Comparison of ENCODE assay signal across 9 cellular contexts in genomic region chr11:102794382-102794781, GRCh38. TPM values are rescaled to one million over a fixed set of nuclear protein-coding genes. Genes with fewer than 3 reads are reported as not detected.
DNase-seq lines count a peak whose midpoint lies in the region; ATAC-seq lines count a peak whose summit lies in the region.
"Had no signal": no experiment of that assay in that cellular context is flagged by ENCODE, and none has a peak within 500 bp of the region (broad histone marks: within the 10 kb centered on the region; RNA-seq: fewer than 3 reads in every experiment).

No MANE protein-coding gene starts in this region.

- peaks cover 1% of the 10 kb centered on the region for H3K27me3 Mint-ChIP-seq in activated CD4-positive, alpha-beta memory T cell treated with anti-CD3 and anti-CD28 coated beads for 36 hours
- no peaks in the 10 kb centered on the region for H3K27me3 Mint-ChIP-seq in activated CD4-positive, alpha-beta memory T cell treated with anti-CD3 and anti-CD28 coated beads, Interleukin-2, amount 10 ng/mL, durations not matched to agents 7 days and 5 days
- no peaks in the 10 kb centered on the region for H3K27me3 Mint-ChIP-seq in activated naive CD8-positive, alpha-beta T cell treated with anti-CD3 and anti-CD28 coated beads, Interleukin-2, amount 10 ng/mL, durations not matched to agents 7 days and 5 days

- no peak overlapping the region for H3K4me3 ChIP-seq in trophoblast cell (ENCODE audit: low read depth, low read length)

- H3K9ac ChIP-seq in trophoblast cell (ENCODE audit: low read length) = no peak overlapping the region

- no peak overlapping the region for H3K4me2 ChIP-seq in trophoblast cell (ENCODE audit: low read length)

- no peaks in the 10 kb centered on the region for H3K79me1 ChIP-seq in trophoblast cell (ENCODE audit: low read length)

- no peak overlapping the region for H3K4me3 Mint-ChIP-seq in activated CD4-positive, alpha-beta memory T cell treated with anti-CD3 and anti-CD28 coated beads for 36 hours
- no peak overlapping the region for H3K4me3 Mint-ChIP-seq in activated CD4-positive, alpha-beta memory T cell treated with anti-CD3 and anti-CD28 coated beads, Interleukin-2, amount 10 ng/mL, durations not matched to agents 7 days and 5 days
- no peak overlapping the region for H3K4me3 Mint-ChIP-seq in activated naive CD8-positive, alpha-beta T cell treated with anti-CD3 and anti-CD28 coated beads, Interleukin-2, amount 10 ng/mL, durations not matched to agents 7 days and 5 days

- no peak overlapping the region for H2BK5ac ChIP-seq in trophoblast cell (ENCODE audit: low read depth, low read length, poor library complexity)

- H3K27me3 ChIP-seq in trophoblast cell (ENCODE audit: insufficient read depth, low read length) = no peaks in the 10 kb centered on the region

- no peak overlapping the region for H3K4ac ChIP-seq in trophoblast cell (ENCODE audit: low read depth, low read length)

- no peak overlapping the region for H4K91ac ChIP-seq in trophoblast cell (ENCODE audit: low read depth, low read length)

- H2AK5ac ChIP-seq in trophoblast cell (ENCODE audit: low read length) = no peak overlapping the region

- H4K12ac ChIP-seq in trophoblast cell (ENCODE audit: low read depth, low read length) = no peak overlapping the region

- peak; percentile 91 for ATAC-seq in GM21423 (IDR thresholded peaks at IDR 0.05; ENCODE audit: unreplicated experiment)
- peak; percentile 56 for ATAC-seq in activated naive CD8-positive, alpha-beta T cell treated with anti-CD3 and anti-CD28 coated beads, Interleukin-2, amount 10 ng/mL, durations not matched to agents 7 days and 5 days (ENCODE audit: low read depth)

- H3K36me3 ChIP-seq in trophoblast cell (ENCODE audit: control insufficient read depth in 1 of 2, insufficient read depth in 2 of 2, low read length in 2 of 2) = no peaks in the 10 kb centered on the region

- no peaks in the 10 kb centered on the region for H3K36me3 Mint-ChIP-seq in activated CD4-positive, alpha-beta memory T cell treated with anti-CD3 and anti-CD28 coated beads for 36 hours
- H3K36me3 Mint-ChIP-seq in activated CD4-positive, alpha-beta memory T cell treated with anti-CD3 and anti-CD28 coated beads, Interleukin-2, amount 10 ng/mL, durations not matched to agents 7 days and 5 days (ENCODE audit: low read depth) = no peaks in the 10 kb centered on the region
- no peaks in the 10 kb centered on the region for H3K36me3 Mint-ChIP-seq in activated naive CD8-positive, alpha-beta T cell treated with anti-CD3 and anti-CD28 coated beads, Interleukin-2, amount 10 ng/mL, durations not matched to agents 7 days and 5 days

- H3K4me1 ChIP-seq in trophoblast cell (ENCODE audit: control insufficient read depth in 1 of 2, insufficient read depth in 2 of 2, low read length in 2 of 2) = no peaks in the 10 kb centered on the region

- H3K9me3 Mint-ChIP-seq in activated CD4-positive, alpha-beta memory T cell treated with anti-CD3 and anti-CD28 coated beads for 36 hours = no peaks in the 10 kb centered on the region
- H3K9me3 Mint-ChIP-seq in activated CD4-positive, alpha-beta memory T cell treated with anti-CD3 and anti-CD28 coated beads, Interleukin-2, amount 10 ng/mL, durations not matched to agents 7 days and 5 days = no peaks in the 10 kb centered on the region
- H3K9me3 Mint-ChIP-seq in activated naive CD8-positive, alpha-beta T cell treated with anti-CD3 and anti-CD28 coated beads, Interleukin-2, amount 10 ng/mL, durations not matched to agents 7 days and 5 days = no peaks in the 10 kb centered on the region

- no peaks in the 10 kb centered on the region for H3K4me1 Mint-ChIP-seq in activated CD4-positive, alpha-beta memory T cell treated with anti-CD3 and anti-CD28 coated beads for 36 hours (ENCODE audit: low read depth)
- H3K4me1 Mint-ChIP-seq in activated CD4-positive, alpha-beta memory T cell treated with anti-CD3 and anti-CD28 coated beads, Interleukin-2, amount 10 ng/mL, durations not matched to agents 7 days and 5 days = no peaks in the 10 kb centered on the region
- H3K4me1 Mint-ChIP-seq in activated naive CD8-positive, alpha-beta T cell treated with anti-CD3 and anti-CD28 coated beads, Interleukin-2, amount 10 ng/mL, durations not matched to agents 7 days and 5 days = no peaks in the 10 kb centered on the region

- H3K18ac ChIP-seq in trophoblast cell (ENCODE audit: low read length) = no peak overlapping the region

- H3K23ac ChIP-seq in trophoblast cell (ENCODE audit: low read length) = no peak overlapping the region

- H3K27ac Mint-ChIP-seq in activated CD4-positive, alpha-beta memory T cell treated with anti-CD3 and anti-CD28 coated beads for 36 hours = no peak overlapping the region
- no peak overlapping the region for H3K27ac Mint-ChIP-seq in activated CD4-positive, alpha-beta memory T cell treated with anti-CD3 and anti-CD28 coated beads, Interleukin-2, amount 10 ng/mL, durations not matched to agents 7 days and 5 days
- no peak overlapping the region for H3K27ac Mint-ChIP-seq in activated naive CD8-positive, alpha-beta T cell treated with anti-CD3 and anti-CD28 coated beads, Interleukin-2, amount 10 ng/mL, durations not matched to agents 7 days and 5 days

- no peak overlapping the region for H2AFZ ChIP-seq in trophoblast cell (ENCODE audit: insufficient read depth, low read length, poor library complexity)

- H4K8ac ChIP-seq in trophoblast cell (ENCODE audit: low read depth, low read length) = no peak overlapping the region

- intact Hi-C loops in activated CD4-positive, alpha-beta memory T cell treated with anti-CD3 and anti-CD28 coated beads for 36 hours (cut with micrococcal nuclease) = loop anchor here (1.0 kb wide), 1 partner anchor 147 kb away; no protein-coding TSS in a partner anchor

- H3K9me3 ChIP-seq in trophoblast cell (ENCODE audit: insufficient read depth, low read depth, low read length) = no peaks in the 10 kb centered on the region

- DNase-seq in activated CD4-positive, alpha-beta memory T cell treated with anti-CD3 and anti-CD28 coated beads for 36 hours = peak; percentile 23
- no peak for DNase-seq in activated CD4-positive, alpha-beta memory T cell treated with anti-CD3 and anti-CD28 coated beads, Interleukin-2, amount 10 ng/mL, durations not matched to agents 7 days and 5 days
- DNase-seq in HK-2 (ENCODE audit: unreplicated experiment) = peak; percentile 15
- DNase-seq in activated naive CD8-positive, alpha-beta T cell treated with anti-CD3 and anti-CD28 coated beads, Interleukin-2, amount 10 ng/mL, durations not matched to agents 7 days and 5 days = no peak
- peak; percentile 19 to 40 for DNase-seq in trophoblast cell
- DNase-seq in OCI-M2 (lab: John Stamatoyannopoulos, UW; ENCODE audit: unreplicated experiment) = no peak
- DNase-seq in NOMO-1 (lab: John Stamatoyannopoulos, UW; ENCODE audit: unreplicated experiment in 2 of 2) = no peak

- POLR2A ChIA-PET in activated CD4-positive, alpha-beta memory T cell treated with anti-CD3 and anti-CD28 coated beads for 36 hours (lab: Charles Lee) = no interaction called here
- POLR2A ChIA-PET in activated CD4-positive, alpha-beta memory T cell treated with anti-CD3 and anti-CD28 coated beads, Interleukin-2, amount 10 ng/mL, durations not matched to agents 7 days and 5 days (lab: Charles Lee) = no interaction called here
- POLR2A ChIA-PET in activated naive CD8-positive, alpha-beta T cell treated with anti-CD3 and anti-CD28 coated beads, Interleukin-2, amount 10 ng/mL, durations not matched to agents 7 days and 5 days (lab: Charles Lee) = no interaction called here

- H3K27ac ChIP-seq in trophoblast cell (ENCODE audit: low read depth, low read length) = no peak overlapping the region
- H3K27ac ChIP-seq: epithelial cell of prostate had no signal

- CTCF ChIA-PET in activated CD4-positive, alpha-beta memory T cell treated with anti-CD3 and anti-CD28 coated beads for 36 hours (lab: Charles Lee) = interaction anchor here (0.8 kb wide), 1 partner anchor 298 kb away, joined by 3 read pairs; no protein-coding TSS in a partner anchor
- CTCF ChIA-PET in activated CD4-positive, alpha-beta memory T cell treated with anti-CD3 and anti-CD28 coated beads, Interleukin-2, amount 10 ng/mL, durations not matched to agents 7 days and 5 days (lab: Charles Lee) = no interaction called here

- no peak overlapping the region for H3K14ac ChIP-seq in trophoblast cell (ENCODE audit: low read length)

- H2BK120ac ChIP-seq in trophoblast cell (ENCODE audit: insufficient read depth, low read length, poor library complexity) = no peak overlapping the region

- no peak overlapping the region for H2BK12ac ChIP-seq in trophoblast cell (ENCODE audit: low read length)

- H3K79me2 ChIP-seq in trophoblast cell (ENCODE audit: control insufficient read depth, insufficient read depth, low read length, poor library complexity) = no peaks in the 10 kb centered on the region

RNA-seq across cellular contexts. Expression of gene MMP1, which starts 3.6 kb away (rescaled TPM):
- not detected for total RNA-seq in activated CD4-positive, alpha-beta memory T cell treated with anti-CD3 and anti-CD28 coated beads for 36 hours
- total RNA-seq in activated CD4-positive, alpha-beta memory T cell treated with anti-CD3 and anti-CD28 coated beads, Interleukin-2, amount 10 ng/mL, durations not matched to agents 7 days and 5 days = not detected
- total RNA-seq in activated naive CD8-positive, alpha-beta T cell treated with anti-CD3 and anti-CD28 coated beads, Interleukin-2, amount 10 ng/mL, durations not matched to agents 7 days and 5 days = not detected
- polyA plus RNA-seq in trophoblast cell (2013) = 0.07 and 0.11 TPM in 2 replicates

RNA-seq across cellular contexts. Expression of gene MMP10, which starts 14.0 kb away (rescaled TPM):
- total RNA-seq in activated CD4-positive, alpha-beta memory T cell treated with anti-CD3 and anti-CD28 coated beads for 36 hours = not detected
- under 1 TPM in 1 of 2 experiments, not detected in 1; 0.58 TPM for total RNA-seq in activated CD4-positive, alpha-beta memory T cell treated with anti-CD3 and anti-CD28 coated beads, Interleukin-2, amount 10 ng/mL, durations not matched to agents 7 days and 5 days
- not detected for total RNA-seq in activated naive CD8-positive, alpha-beta T cell treated with anti-CD3 and anti-CD28 coated beads, Interleukin-2, amount 10 ng/mL, durations not matched to agents 7 days and 5 days
- 0.92 and 1.1 TPM in 2 replicates for polyA plus RNA-seq in trophoblast cell (2013)

RNA-seq across cellular contexts. Expression of gene MMP3, which starts 49.0 kb away (rescaled TPM):
- not detected for total RNA-seq in activated CD4-positive, alpha-beta memory T cell treated with anti-CD3 and anti-CD28 coated beads for 36 hours
- not detected for total RNA-seq in activated CD4-positive, alpha-beta memory T cell treated with anti-CD3 and anti-CD28 coated beads, Interleukin-2, amount 10 ng/mL, durations not matched to agents 7 days and 5 days
- not detected for total RNA-seq in activated naive CD8-positive, alpha-beta T cell treated with anti-CD3 and anti-CD28 coated beads, Interleukin-2, amount 10 ng/mL, durations not matched to agents 7 days and 5 days
- not detected in 2 replicates for polyA plus RNA-seq in trophoblast cell (2013)

Comparison
In these comparisons a context has a peak if more than half of its experiments do, and no peak if none do; other contexts are left out.
1. DNase-seq: peak in activated CD4-positive, alpha-beta memory T cell treated with anti-CD3 and anti-CD28 coated beads for 36 hours (single experiment), HK-2 (single experiment) and trophoblast cell (2 of 2); none in activated CD4-positive, alpha-beta memory T cell treated with anti-CD3 and anti-CD28 coated beads, Interleukin-2, amount 10 ng/mL, durations not matched to agents 7 days and 5 days (single experiment), activated naive CD8-positive, alpha-beta T cell treated with anti-CD3 and anti-CD28 coated beads, Interleukin-2, amount 10 ng/mL, durations not matched to agents 7 days and 5 days (single experiment), OCI-M2 (single experiment) and NOMO-1 (0 of 2).